Comparison of ENCODE assay signal across 1 cellular context in genomic region chr14:77320238-77320935, GRCh38.
TF ChIP-seq lines count a peak whose summit lies in the region.

Gene POMT2 (minus strand): TSS chr14:77320883. CDS start chr14:77320681, 202 bp downstream.

TF ChIP-seq in HepG2, 621 proteins besides CTCF, POLR2A, EP300 and RAD21 (continued from another document and continues in another):
- TF ChIP-seq, protein P1, sequence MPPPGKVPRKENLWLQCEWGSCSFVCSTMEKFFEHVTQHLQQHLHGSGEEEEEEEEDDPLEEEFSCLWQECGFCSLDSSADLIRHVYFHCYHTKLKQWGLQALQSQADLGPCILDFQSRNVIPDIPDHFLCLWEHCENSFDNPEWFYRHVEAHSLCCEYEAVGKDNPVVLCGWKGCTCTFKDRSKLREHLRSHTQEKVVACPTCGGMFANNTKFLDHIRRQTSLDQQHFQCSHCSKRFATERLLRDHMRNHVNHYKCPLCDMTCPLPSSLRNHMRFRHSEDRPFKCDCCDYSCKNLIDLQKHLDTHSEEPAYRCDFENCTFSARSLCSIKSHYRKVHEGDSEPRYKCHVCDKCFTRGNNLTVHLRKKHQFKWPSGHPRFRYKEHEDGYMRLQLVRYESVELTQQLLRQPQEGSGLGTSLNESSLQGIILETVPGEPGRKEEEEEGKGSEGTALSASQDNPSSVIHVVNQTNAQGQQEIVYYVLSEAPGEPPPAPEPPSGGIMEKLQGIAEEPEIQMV (CRISPR knock-in tag; IDR thresholded peaks at IDR 0.05; ENCODE audit: low read depth), result no peak
- TF ChIP-seq TBX2 (CRISPR knock-in tag; IDR thresholded peaks at IDR 0.05; ENCODE audit: borderline replicate concordance), result peak; percentile 13; the same call in 1 of the 2 replicates
- peak; percentile 29; the same call in 1 of the 2 replicates for TF ChIP-seq HOXA5 (CRISPR knock-in tag; IDR thresholded peaks at IDR 0.05)
- no peak for TF ChIP-seq HCFC1 (IDR thresholded peaks at IDR 0.05; ENCODE audit: low read depth, low read length)
- TF ChIP-seq, protein P2, sequence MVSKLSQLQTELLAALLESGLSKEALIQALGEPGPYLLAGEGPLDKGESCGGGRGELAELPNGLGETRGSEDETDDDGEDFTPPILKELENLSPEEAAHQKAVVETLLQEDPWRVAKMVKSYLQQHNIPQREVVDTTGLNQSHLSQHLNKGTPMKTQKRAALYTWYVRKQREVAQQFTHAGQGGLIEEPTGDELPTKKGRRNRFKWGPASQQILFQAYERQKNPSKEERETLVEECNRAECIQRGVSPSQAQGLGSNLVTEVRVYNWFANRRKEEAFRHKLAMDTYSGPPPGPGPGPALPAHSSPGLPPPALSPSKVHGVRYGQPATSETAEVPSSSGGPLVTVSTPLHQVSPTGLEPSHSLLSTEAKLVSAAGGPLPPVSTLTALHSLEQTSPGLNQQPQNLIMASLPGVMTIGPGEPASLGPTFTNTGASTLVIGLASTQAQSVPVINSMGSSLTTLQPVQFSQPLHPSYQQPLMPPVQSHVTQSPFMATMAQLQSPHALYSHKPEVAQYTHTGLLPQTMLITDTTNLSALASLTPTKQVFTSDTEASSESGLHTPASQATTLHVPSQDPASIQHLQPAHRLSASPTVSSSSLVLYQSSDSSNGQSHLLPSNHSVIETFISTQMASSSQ (IDR thresholded peaks at IDR 0.05; ENCODE audit: low read depth), result no peak
- TF ChIP-seq, protein P2 (CRISPR knock-in tag; IDR thresholded peaks at IDR 0.05; ENCODE audit: borderline replicate concordance), result no peak
- no peak for TF ChIP-seq ARID2 (CRISPR knock-in tag; IDR thresholded peaks at IDR 0.05; ENCODE audit: borderline replicate concordance)
- TF ChIP-seq KMT2A (CRISPR knock-in tag; IDR thresholded peaks at IDR 0.05), result peak; percentile 28; the same call in 1 of the 2 replicates
- peak; percentile 60; the same call in 1 of the 2 replicates for TF ChIP-seq ZNF639 (CRISPR knock-in tag; conservative IDR thresholded peaks at IDR 0.05)
- no peak for TF ChIP-seq ZNF605 (CRISPR knock-in tag; IDR thresholded peaks at IDR 0.05)
- TF ChIP-seq ZNF550 (CRISPR knock-in tag; IDR thresholded peaks at IDR 0.05; ENCODE audit: borderline replicate concordance), result 0 out of 2 replicates have a peak, but pooled peaks have one; percentile 12
- no peak for TF ChIP-seq TAF15 (IDR thresholded peaks at IDR 0.05; ENCODE audit: low read depth, low read length, poor library complexity, severe bottlenecking)
- TF ChIP-seq, protein P3, sequence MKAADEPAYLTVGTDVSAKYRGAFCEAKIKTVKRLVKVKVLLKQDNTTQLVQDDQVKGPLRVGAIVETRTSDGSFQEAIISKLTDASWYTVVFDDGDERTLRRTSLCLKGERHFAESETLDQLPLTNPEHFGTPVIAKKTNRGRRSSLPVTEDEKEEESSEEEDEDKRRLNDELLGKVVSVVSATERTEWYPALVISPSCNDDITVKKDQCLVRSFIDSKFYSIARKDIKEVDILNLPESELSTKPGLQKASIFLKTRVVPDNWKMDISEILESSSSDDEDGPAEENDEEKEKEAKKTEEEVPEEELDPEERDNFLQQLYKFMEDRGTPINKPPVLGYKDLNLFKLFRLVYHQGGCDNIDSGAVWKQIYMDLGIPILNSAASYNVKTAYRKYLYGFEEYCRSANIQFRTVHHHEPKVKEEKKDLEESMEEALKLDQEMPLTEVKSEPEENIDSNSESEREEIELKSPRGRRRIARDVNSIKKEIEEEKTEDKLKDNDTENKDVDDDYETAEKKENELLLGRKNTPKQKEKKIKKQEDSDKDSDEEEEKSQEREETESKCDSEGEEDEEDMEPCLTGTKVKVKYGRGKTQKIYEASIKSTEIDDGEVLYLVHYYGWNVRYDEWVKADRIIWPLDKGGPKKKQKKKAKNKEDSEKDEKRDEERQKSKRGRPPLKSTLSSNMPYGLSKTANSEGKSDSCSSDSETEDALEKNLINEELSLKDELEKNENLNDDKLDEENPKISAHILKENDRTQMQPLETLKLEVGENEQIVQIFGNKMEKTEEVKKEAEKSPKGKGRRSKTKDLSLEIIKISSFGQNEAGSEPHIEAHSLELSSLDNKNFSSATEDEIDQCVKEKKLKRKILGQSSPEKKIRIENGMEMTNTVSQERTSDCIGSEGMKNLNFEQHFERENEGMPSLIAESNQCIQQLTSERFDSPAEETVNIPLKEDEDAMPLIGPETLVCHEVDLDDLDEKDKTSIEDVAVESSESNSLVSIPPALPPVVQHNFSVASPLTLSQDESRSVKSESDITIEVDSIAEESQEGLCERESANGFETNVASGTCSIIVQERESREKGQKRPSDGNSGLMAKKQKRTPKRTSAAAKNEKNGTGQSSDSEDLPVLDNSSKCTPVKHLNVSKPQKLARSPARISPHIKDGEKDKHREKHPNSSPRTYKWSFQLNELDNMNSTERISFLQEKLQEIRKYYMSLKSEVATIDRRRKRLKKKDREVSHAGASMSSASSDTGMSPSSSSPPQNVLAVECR (CRISPR knock-in tag; IDR thresholded peaks at IDR 0.05; ENCODE audit: borderline replicate concordance), result peak; percentile 93
- TF ChIP-seq DPF2 (CRISPR knock-in tag; IDR thresholded peaks at IDR 0.05; ENCODE audit: borderline replicate concordance, low read depth), result no peak
- no peak for TF ChIP-seq NCOA2 (CRISPR knock-in tag; IDR thresholded peaks at IDR 0.05)
- TF ChIP-seq SATB2 (CRISPR knock-in tag; IDR thresholded peaks at IDR 0.05), result no peak
- TF ChIP-seq, protein P4, sequence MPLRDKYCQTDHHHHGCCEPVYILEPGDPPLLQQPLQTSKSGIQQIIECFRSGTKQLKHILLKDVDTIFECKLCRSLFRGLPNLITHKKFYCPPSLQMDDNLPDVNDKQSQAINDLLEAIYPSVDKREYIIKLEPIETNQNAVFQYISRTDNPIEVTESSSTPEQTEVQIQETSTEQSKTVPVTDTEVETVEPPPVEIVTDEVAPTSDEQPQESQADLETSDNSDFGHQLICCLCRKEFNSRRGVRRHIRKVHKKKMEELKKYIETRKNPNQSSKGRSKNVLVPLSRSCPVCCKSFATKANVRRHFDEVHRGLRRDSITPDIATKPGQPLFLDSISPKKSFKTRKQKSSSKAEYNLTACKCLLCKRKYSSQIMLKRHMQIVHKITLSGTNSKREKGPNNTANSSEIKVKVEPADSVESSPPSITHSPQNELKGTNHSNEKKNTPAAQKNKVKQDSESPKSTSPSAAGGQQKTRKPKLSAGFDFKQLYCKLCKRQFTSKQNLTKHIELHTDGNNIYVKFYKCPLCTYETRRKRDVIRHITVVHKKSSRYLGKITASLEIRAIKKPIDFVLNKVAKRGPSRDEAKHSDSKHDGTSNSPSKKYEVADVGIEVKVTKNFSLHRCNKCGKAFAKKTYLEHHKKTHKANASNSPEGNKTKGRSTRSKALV (CRISPR knock-in tag; IDR thresholded peaks at IDR 0.05), result 0 out of 2 replicates have a peak, but pooled peaks have one; percentile 64
- TF ChIP-seq REXO4 (CRISPR knock-in tag; IDR thresholded peaks at IDR 0.05; ENCODE audit: borderline replicate concordance), result peak; percentile 22; the same call in 1 of the 2 replicates
- no peak for TF ChIP-seq ZNF569 (CRISPR knock-in tag; IDR thresholded peaks at IDR 0.05; ENCODE audit: borderline replicate concordance)
- no peak for TF ChIP-seq TBX3 (IDR thresholded peaks at IDR 0.05; ENCODE audit: borderline replicate concordance)
- no peak for TF ChIP-seq ZNF10 (CRISPR knock-in tag; IDR thresholded peaks at IDR 0.05; ENCODE audit: borderline replicate concordance, low read depth)
- TF ChIP-seq PAF1 (CRISPR knock-in tag; IDR thresholded peaks at IDR 0.05), result no peak
- no peak for TF ChIP-seq ZNF17 (CRISPR knock-in tag; IDR thresholded peaks at IDR 0.05)
- TF ChIP-seq, protein P5, sequence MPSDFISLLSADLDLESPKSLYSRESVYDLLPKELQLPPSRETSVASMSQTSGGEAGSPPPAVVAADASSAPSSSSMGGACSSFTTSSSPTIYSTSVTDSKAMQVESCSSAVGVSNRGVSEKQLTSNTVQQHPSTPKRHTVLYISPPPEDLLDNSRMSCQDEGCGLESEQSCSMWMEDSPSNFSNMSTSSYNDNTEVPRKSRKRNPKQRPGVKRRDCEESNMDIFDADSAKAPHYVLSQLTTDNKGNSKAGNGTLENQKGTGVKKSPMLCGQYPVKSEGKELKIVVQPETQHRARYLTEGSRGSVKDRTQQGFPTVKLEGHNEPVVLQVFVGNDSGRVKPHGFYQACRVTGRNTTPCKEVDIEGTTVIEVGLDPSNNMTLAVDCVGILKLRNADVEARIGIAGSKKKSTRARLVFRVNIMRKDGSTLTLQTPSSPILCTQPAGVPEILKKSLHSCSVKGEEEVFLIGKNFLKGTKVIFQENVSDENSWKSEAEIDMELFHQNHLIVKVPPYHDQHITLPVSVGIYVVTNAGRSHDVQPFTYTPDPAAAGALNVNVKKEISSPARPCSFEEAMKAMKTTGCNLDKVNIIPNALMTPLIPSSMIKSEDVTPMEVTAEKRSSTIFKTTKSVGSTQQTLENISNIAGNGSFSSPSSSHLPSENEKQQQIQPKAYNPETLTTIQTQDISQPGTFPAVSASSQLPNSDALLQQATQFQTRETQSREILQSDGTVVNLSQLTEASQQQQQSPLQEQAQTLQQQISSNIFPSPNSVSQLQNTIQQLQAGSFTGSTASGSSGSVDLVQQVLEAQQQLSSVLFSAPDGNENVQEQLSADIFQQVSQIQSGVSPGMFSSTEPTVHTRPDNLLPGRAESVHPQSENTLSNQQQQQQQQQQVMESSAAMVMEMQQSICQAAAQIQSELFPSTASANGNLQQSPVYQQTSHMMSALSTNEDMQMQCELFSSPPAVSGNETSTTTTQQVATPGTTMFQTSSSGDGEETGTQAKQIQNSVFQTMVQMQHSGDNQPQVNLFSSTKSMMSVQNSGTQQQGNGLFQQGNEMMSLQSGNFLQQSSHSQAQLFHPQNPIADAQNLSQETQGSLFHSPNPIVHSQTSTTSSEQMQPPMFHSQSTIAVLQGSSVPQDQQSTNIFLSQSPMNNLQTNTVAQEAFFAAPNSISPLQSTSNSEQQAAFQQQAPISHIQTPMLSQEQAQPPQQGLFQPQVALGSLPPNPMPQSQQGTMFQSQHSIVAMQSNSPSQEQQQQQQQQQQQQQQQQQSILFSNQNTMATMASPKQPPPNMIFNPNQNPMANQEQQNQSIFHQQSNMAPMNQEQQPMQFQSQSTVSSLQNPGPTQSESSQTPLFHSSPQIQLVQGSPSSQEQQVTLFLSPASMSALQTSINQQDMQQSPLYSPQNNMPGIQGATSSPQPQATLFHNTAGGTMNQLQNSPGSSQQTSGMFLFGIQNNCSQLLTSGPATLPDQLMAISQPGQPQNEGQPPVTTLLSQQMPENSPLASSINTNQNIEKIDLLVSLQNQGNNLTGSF (CRISPR knock-in tag; IDR thresholded peaks at IDR 0.05), result no peak; the same call in 1 of the 2 replicates
- 0 out of 2 replicates have a peak, but pooled peaks have one; percentile 76 for TF ChIP-seq ZSCAN20 (CRISPR knock-in tag; IDR thresholded peaks at IDR 0.05; ENCODE audit: borderline replicate concordance)
- TF ChIP-seq RBM22 (optimal IDR thresholded peaks at IDR 0.05; ENCODE audit: low read length), result peak; percentile 59
- no peak for TF ChIP-seq ZNF850 (CRISPR knock-in tag; conservative IDR thresholded peaks at IDR 0.05)
- TF ChIP-seq KDM1A (CRISPR knock-in tag; IDR thresholded peaks at IDR 0.05), result no peak
- 0 out of 2 replicates have a peak, but pooled peaks have one; percentile 5 for TF ChIP-seq GATAD2A (CRISPR knock-in tag; IDR thresholded peaks at IDR 0.05)
- TF ChIP-seq ZNF839 (CRISPR knock-in tag; IDR thresholded peaks at IDR 0.05; ENCODE audit: borderline replicate concordance), result no peak
- no peak for TF ChIP-seq AFF4 (CRISPR knock-in tag; IDR thresholded peaks at IDR 0.05)
- no peak for TF ChIP-seq MAFK (conservative IDR thresholded peaks at IDR 0.05 in 1 of 2, IDR thresholded peaks at IDR 0.05 in 1 of 2; ENCODE audit: low read length in 2 of 2)
- peak; percentile 85 for TF ChIP-seq NFYC (CRISPR knock-in tag; IDR thresholded peaks at IDR 0.05)
- TF ChIP-seq, protein P6, sequence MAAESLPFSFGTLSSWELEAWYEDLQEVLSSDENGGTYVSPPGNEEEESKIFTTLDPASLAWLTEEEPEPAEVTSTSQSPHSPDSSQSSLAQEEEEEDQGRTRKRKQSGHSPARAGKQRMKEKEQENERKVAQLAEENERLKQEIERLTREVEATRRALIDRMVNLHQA (CRISPR knock-in tag; IDR thresholded peaks at IDR 0.05), result no peak
- no peak for TF ChIP-seq ZNF841 (CRISPR knock-in tag; IDR thresholded peaks at IDR 0.05; ENCODE audit: borderline replicate concordance)
